ENCODE assay signal across 9 cellular contexts in genomic region chr14:77036484-77037337, GRCh38. TPM values are rescaled to one million over a fixed set of nuclear protein-coding genes. Genes with fewer than 3 reads are reported as not detected.
DNase-seq lines count a peak whose midpoint lies in the region; ATAC-seq, FAIRE-seq and TF ChIP-seq lines count a peak whose summit lies in the region.
"Had no signal": no experiment of that assay in that cellular context is flagged by ENCODE, and none has a peak within 500 bp of the region (broad histone marks: within the 10 kb centered on the region; RNA-seq: fewer than 3 reads in every experiment).

No MANE protein-coding gene starts in this region.

- no peaks in the 10 kb centered on the region for H3K9me3 Mint-ChIP-seq in dendritic cell treated with granulocyte-macrophage colony-stimulating factor and Interleukin-4, amounts not matched to agents 40 ng/mL and 50 ng/mL, for 4 days

- DNase-seq in DMS153 treated with DMSO at 0.1 percent for 48 hours (lab: John Stamatoyannopoulos, UW; ENCODE audit: unreplicated experiment): peak; percentile 35
- DNase-seq in DMS153 (lab: John Stamatoyannopoulos, UW): no peak
- peak; percentile 38 for DNase-seq in NAMALWA (ENCODE audit: low spot score)
- DNase-seq in sigmoid colon: no peak
- no peak for DNase-seq in H54 (ENCODE audit: insufficient read length, low spot score)
- DNase-seq in stimulated activated naive CD4-positive, alpha-beta T cell treated with Interleukin-2 at 50 U/mL for 16 hours (lab: John Stamatoyannopoulos, UW): no peak
- DNase-seq: 8988T had no signal

- TF ChIP-seq POLR2A in sigmoid colon (IDR thresholded peaks at IDR 0.05) (no peak), H54 (IDR thresholded peaks at IDR 0.05; ENCODE audit: low read depth, low read length) (no peak)

- no peak overlapping the region for H3K4me3 ChIP-seq in sigmoid colon

- TF ChIP-seq CTCF in sigmoid colon (IDR thresholded peaks at IDR 0.05): no peak

- WGBS in sigmoid colon, 2 donors: 77 to 84% methylated on average over 7 of the region's 7 CpGs

- TF ChIP-seq EP300 in sigmoid colon (IDR thresholded peaks at IDR 0.05): no peak

- no peaks in the 10 kb centered on the region for H3K27me3 Mint-ChIP-seq in dendritic cell treated with granulocyte-macrophage colony-stimulating factor and Interleukin-4, amounts not matched to agents 40 ng/mL and 50 ng/mL, for 4 days

- intact Hi-C loops in dendritic cell treated with granulocyte-macrophage colony-stimulating factor and Interleukin-4, amounts not matched to agents 40 ng/mL and 50 ng/mL, for 4 days (cut with micrococcal nuclease): no loop called here
- intact Hi-C loops in sigmoid colon (cut with DNase I): loop anchor here (10.0 kb wide), 1 partner anchor 1762 kb away; the partner anchor contains the start of gene FOS

- H3K4me1 ChIP-seq in sigmoid colon: peaks cover 0 to 76% (median 73%) of the 10 kb centered on the region in 4 donors

- H3K27ac Mint-ChIP-seq in dendritic cell treated with granulocyte-macrophage colony-stimulating factor and Interleukin-4, amounts not matched to agents 40 ng/mL and 50 ng/mL, for 4 days: peak overlapping the region; percentile 92

- no peaks in the 10 kb centered on the region for H3K27me3 ChIP-seq in sigmoid colon

- peaks cover 89% of the 10 kb centered on the region for H3K4me1 Mint-ChIP-seq in dendritic cell treated with granulocyte-macrophage colony-stimulating factor and Interleukin-4, amounts not matched to agents 40 ng/mL and 50 ng/mL, for 4 days (ENCODE audit: low read depth)

- H3K4me3 Mint-ChIP-seq in dendritic cell treated with granulocyte-macrophage colony-stimulating factor and Interleukin-4, amounts not matched to agents 40 ng/mL and 50 ng/mL, for 4 days: no peak overlapping the region

- ATAC-seq in activated CD4-positive, CD25-positive, alpha-beta regulatory T cell treated with anti-CD3 and anti-CD28 coated beads, Interleukin-2, amount 50 U/mL, for 24 hours: no peak

- no peaks in the 10 kb centered on the region for H3K9me3 ChIP-seq in sigmoid colon

- no peak for FAIRE-seq in H54 (lab: Jason Lieb, UNC)

- H3K36me3 Mint-ChIP-seq in dendritic cell treated with granulocyte-macrophage colony-stimulating factor and Interleukin-4, amounts not matched to agents 40 ng/mL and 50 ng/mL, for 4 days (ENCODE audit: low read depth): no peaks in the 10 kb centered on the region

- H3K27ac ChIP-seq in sigmoid colon: peak overlapping the region; percentile 96 to 100 (median 98)

- no peaks in the 10 kb centered on the region for H3K36me3 ChIP-seq in sigmoid colon

RNA-seq across cellular contexts. Expression of gene IRF2BPL, which starts 8.2 kb away (rescaled TPM):
- 10 to 100 TPM; 34.7 to 63.1 (median 57.9) TPM for total RNA-seq in sigmoid colon
- 10 to 100 TPM in 1 of 3 donors, 1 to 10 TPM in 2; 3.0 to 13.8 (median 6.6) TPM for polyA plus RNA-seq in sigmoid colon

Comparison
In these comparisons a context has a peak if more than half of its experiments do, and no peak if none do; other contexts are left out.
1. DNase-seq: peak in DMS153 treated with DMSO at 0.1 percent for 48 hours (single experiment) and NAMALWA (single experiment); none in DMS153 (single experiment), sigmoid colon (single experiment), H54 (single experiment) and stimulated activated naive CD4-positive, alpha-beta T cell treated with Interleukin-2 at 50 U/mL for 16 hours (single experiment).